Comparison of ENCODE assay signal across 2 cellular contexts in genomic region chr4:73646117-73646516, GRCh38.
TF ChIP-seq lines count a peak whose summit lies in the region.

No MANE protein-coding gene starts in this region.

TF ChIP-seq in IMR-90, 13 proteins besides CTCF, POLR2A, EP300 and RAD21:
- TF ChIP-seq MAFK (IDR thresholded peaks at IDR 0.05; ENCODE audit: low read depth, low read length) (no peak), BHLHE40 (IDR thresholded peaks at IDR 0.05; ENCODE audit: low read depth, low read length) (no peak), MXI1 (IDR thresholded peaks at IDR 0.05; ENCODE audit: borderline replicate concordance, low read depth, low read length) (no peak), MAZ (IDR thresholded peaks at IDR 0.05; ENCODE audit: borderline replicate concordance, low read depth, low read length) (no peak), FOS (IDR thresholded peaks at IDR 0.05; ENCODE audit: low read depth, low read length) (no peak), CHD1 (IDR thresholded peaks at IDR 0.05; ENCODE audit: low read depth, low read length) (no peak), CEBPB (IDR thresholded peaks at IDR 0.05; ENCODE audit: low read depth, low read length) (no peak), SMC3 (IDR thresholded peaks at IDR 0.05; ENCODE audit: low read depth, low read length) (no peak), USF2 (IDR thresholded peaks at IDR 0.05; ENCODE audit: low read depth, low read length) (no peak), NFE2L2 (IDR thresholded peaks at IDR 0.05; ENCODE audit: low read depth, low read length) (no peak)
- TF ChIP-seq, protein P1, sequence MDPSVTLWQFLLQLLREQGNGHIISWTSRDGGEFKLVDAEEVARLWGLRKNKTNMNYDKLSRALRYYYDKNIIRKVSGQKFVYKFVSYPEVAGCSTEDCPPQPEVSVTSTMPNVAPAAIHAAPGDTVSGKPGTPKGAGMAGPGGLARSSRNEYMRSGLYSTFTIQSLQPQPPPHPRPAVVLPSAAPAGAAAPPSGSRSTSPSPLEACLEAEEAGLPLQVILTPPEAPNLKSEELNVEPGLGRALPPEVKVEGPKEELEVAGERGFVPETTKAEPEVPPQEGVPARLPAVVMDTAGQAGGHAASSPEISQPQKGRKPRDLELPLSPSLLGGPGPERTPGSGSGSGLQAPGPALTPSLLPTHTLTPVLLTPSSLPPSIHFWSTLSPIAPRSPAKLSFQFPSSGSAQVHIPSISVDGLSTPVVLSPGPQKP (IDR thresholded peaks at IDR 0.05; ENCODE audit: borderline replicate concordance, low read depth, low read length) = no peak

TF ChIP-seq in K562, 482 proteins besides CTCF, POLR2A, EP300 and RAD21:
- TF ChIP-seq POLR3G (IDR thresholded peaks at IDR 0.05; ENCODE audit: extremely low read depth, insufficient read length, insufficient replicate concordance) (no peak), MNT (conservative IDR thresholded peaks at IDR 0.05) (no peak), EP400 (IDR thresholded peaks at IDR 0.05) (no peak), KAT2B (IDR thresholded peaks at IDR 0.05; ENCODE audit: low read depth, low read length) (no peak), MAZ (CRISPR knock-in tag; conservative IDR thresholded peaks at IDR 0.05 in 1 of 2, IDR thresholded peaks at IDR 0.05 in 1 of 2) (no peak), RB1 (IDR thresholded peaks at IDR 0.05; ENCODE audit: low read depth) (no peak)
